In the genomic region with DNA sequence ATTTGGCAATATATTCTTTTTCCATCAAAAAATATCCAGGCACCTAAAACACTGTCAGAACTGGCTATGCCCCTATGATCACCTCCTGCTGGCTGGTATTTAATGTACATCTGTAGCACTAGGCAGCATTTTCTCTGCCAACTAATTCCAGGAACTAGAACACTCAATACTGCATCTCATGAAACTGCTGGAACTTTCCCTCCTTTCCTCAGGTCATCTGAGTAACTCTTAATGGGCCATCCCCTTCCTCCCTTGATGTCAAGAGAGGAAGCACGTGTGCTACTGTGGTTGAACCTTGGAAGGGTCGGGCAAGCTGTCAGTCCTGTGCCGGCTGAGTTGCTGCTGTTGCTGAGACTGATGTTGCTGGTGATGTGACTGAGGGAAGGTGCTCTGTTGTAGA, we compare ENCODE assay signal across 8 cellular contexts. TPM values are rescaled to one million over a fixed set of nuclear protein-coding genes. Genes with fewer than 3 reads are reported as not detected.
DNase-seq lines count a peak whose midpoint lies in the region; ATAC-seq lines count a peak whose summit lies in the region.

No MANE protein-coding gene starts in this region.

- no peak overlapping the region for H3K4me3 Mint-ChIP-seq in activated CD8-positive, alpha-beta memory T cell treated with anti-CD3 and anti-CD28 coated beads, Interleukin-2, amount 10 ng/mL, durations not matched to agents 7 days and 5 days

- H3K9me3 Mint-ChIP-seq in activated CD8-positive, alpha-beta memory T cell treated with anti-CD3 and anti-CD28 coated beads, Interleukin-2, amount 10 ng/mL, durations not matched to agents 7 days and 5 days (ENCODE audit: low read depth), result no peaks in the 10 kb centered on the region
- H3K9me3 Mint-ChIP-seq in activated naive CD4-positive, alpha-beta T cell treated with anti-CD3 and anti-CD28 coated beads, Interleukin-2, amount 50 U/mL, for 72 hours, result no peaks in the 10 kb centered on the region

- ATAC-seq in activated CD8-positive, alpha-beta memory T cell treated with anti-CD3 and anti-CD28 coated beads, Interleukin-2, amount 10 ng/mL, durations not matched to agents 7 days and 5 days, result peak; percentile 87
- peak; percentile 84 for ATAC-seq in HG03039 (IDR thresholded peaks at IDR 0.05; ENCODE audit: unreplicated experiment)
- peak; percentile 89 to 99 for ATAC-seq in activated naive CD4-positive, alpha-beta T cell treated with anti-CD3 and anti-CD28 coated beads, Interleukin-2, amount 50 U/mL, for 72 hours

- no peaks in the 10 kb centered on the region for H3K27me3 Mint-ChIP-seq in activated CD8-positive, alpha-beta memory T cell treated with anti-CD3 and anti-CD28 coated beads, Interleukin-2, amount 10 ng/mL, durations not matched to agents 7 days and 5 days

- peaks cover 34% of the 10 kb centered on the region for H3K36me3 Mint-ChIP-seq in activated CD8-positive, alpha-beta memory T cell treated with anti-CD3 and anti-CD28 coated beads, Interleukin-2, amount 10 ng/mL, durations not matched to agents 7 days and 5 days
- no peaks in the 10 kb centered on the region for H3K36me3 Mint-ChIP-seq in activated naive CD4-positive, alpha-beta T cell treated with anti-CD3 and anti-CD28 coated beads, Interleukin-2, amount 50 U/mL, for 72 hours

- DNase-seq in activated CD8-positive, alpha-beta memory T cell treated with anti-CD3 and anti-CD28 coated beads, Interleukin-2, amount 10 ng/mL, durations not matched to agents 7 days and 5 days, result peak; percentile 58
- DNase-seq in activated CD8-positive, alpha-beta memory T cell treated with anti-CD3 and anti-CD28 coated beads for 24 hours, result no peak
- DNase-seq in activated naive CD4-positive, alpha-beta T cell treated with anti-CD3 and anti-CD28 coated beads, Interleukin-2, amount 50 U/mL, for 72 hours (ENCODE audit: low spot score in 2 of 2), result peak; percentile 26 to 58
- peak; percentile 39 to 79 for DNase-seq in lung microvascular endothelial cell (ENCODE audit: low read depth in 2 of 2)
- no peak for DNase-seq in cerebellar cortex (ENCODE audit: low spot score)
- no peak for DNase-seq in SHP77 treated with DMSO at 0.1 percent for 48 hours (lab: John Stamatoyannopoulos, UW)
- no peak for DNase-seq in occipital lobe (lab: John Stamatoyannopoulos, UW)

- CTCF ChIA-PET in activated CD8-positive, alpha-beta memory T cell treated with anti-CD3 and anti-CD28 coated beads, Interleukin-2, amount 10 ng/mL, durations not matched to agents 7 days and 5 days (lab: Charles Lee), result interaction anchor here (3.2 kb wide), 1 partner anchor 11 kb away, joined by 15 read pairs; no protein-coding TSS in a partner anchor

- no peak overlapping the region for H3K27ac Mint-ChIP-seq in activated CD8-positive, alpha-beta memory T cell treated with anti-CD3 and anti-CD28 coated beads, Interleukin-2, amount 10 ng/mL, durations not matched to agents 7 days and 5 days
- H3K27ac Mint-ChIP-seq in activated naive CD4-positive, alpha-beta T cell treated with anti-CD3 and anti-CD28 coated beads, Interleukin-2, amount 50 U/mL, for 72 hours, result peak overlapping the region in 1 of 2 donors; percentile 13

- peaks cover 19% of the 10 kb centered on the region for H3K4me1 Mint-ChIP-seq in activated CD8-positive, alpha-beta memory T cell treated with anti-CD3 and anti-CD28 coated beads, Interleukin-2, amount 10 ng/mL, durations not matched to agents 7 days and 5 days

RNA-seq across cellular contexts. Expression of gene TMEM165, which starts 39.4 kb away (rescaled TPM):
- 10 to 100 TPM; 77.2 to 82.2 TPM for total RNA-seq in activated CD8-positive, alpha-beta memory T cell treated with anti-CD3 and anti-CD28 coated beads, Interleukin-2, amount 10 ng/mL, durations not matched to agents 7 days and 5 days
- total RNA-seq in activated naive CD4-positive, alpha-beta T cell treated with anti-CD3 and anti-CD28 coated beads, Interleukin-2, amount 50 U/mL, for 72 hours, result 10 to 100 TPM; 64.5 to 71.3 TPM
- total RNA-seq in lung microvascular endothelial cell, result 76.1 and 103 TPM in 2 replicates
- 109 TPM for total RNA-seq in occipital lobe

Comparison
In these comparisons a context has a peak if more than half of its experiments do, and no peak if none do; other contexts are left out.
1. DNase-seq: peak in activated CD8-positive, alpha-beta memory T cell treated with anti-CD3 and anti-CD28 coated beads, Interleukin-2, amount 10 ng/mL, durations not matched to agents 7 days and 5 days (single experiment), activated naive CD4-positive, alpha-beta T cell treated with anti-CD3 and anti-CD28 coated beads, Interleukin-2, amount 50 U/mL, for 72 hours (2 of 2) and lung microvascular endothelial cell (2 of 2); none in activated CD8-positive, alpha-beta memory T cell treated with anti-CD3 and anti-CD28 coated beads for 24 hours (single experiment), cerebellar cortex (single experiment), SHP77 treated with DMSO at 0.1 percent for 48 hours (single experiment) and occipital lobe (single experiment).
2. Peak in every context shown above with its lines, with median percentiles within 50 percentile points of each other: ATAC-seq.